ENCODE assay signal across 21 cellular contexts in the genomic region with DNA sequence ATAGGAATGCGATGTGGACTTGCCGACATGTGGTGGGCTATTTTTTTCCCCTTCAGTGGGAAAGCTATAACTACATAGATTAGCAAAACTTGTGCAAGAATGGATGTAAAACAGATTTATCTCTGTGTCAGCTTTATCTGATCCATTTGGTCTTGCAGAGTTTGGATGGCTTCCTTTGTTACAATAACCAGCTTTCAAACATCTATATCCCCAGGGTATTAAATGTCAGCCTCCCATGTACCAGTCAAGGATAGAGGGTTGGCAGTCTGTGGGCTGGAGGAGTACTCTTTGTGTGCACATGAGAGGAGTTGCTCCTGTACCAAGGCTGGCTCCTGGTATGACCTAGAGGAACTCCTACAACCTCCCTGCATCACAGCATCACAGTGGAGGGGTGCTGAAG.
"Had no signal": no experiment of that assay in that cellular context is flagged by ENCODE, and none has a peak within 500 bp of the region (broad histone marks: within the 10 kb centered on the region; RNA-seq: fewer than 3 reads in every experiment).

No MANE protein-coding gene starts in this region.

- H3K27ac Mint-ChIP-seq: activated CD4-positive, alpha-beta T cell treated with anti-CD3 and anti-CD28 coated beads, Interleukin-2, amount 10 ng/mL, durations not matched to agents 24 days and 14 days; activated CD8-positive, alpha-beta memory T cell treated with anti-CD3 and anti-CD28 coated beads, Interleukin-2, amount 10 ng/mL, durations not matched to agents 7 days and 5 days; activated CD8-positive, alpha-beta T cell treated with anti-CD3 and anti-CD28 coated beads for 36 hours; activated naive CD8-positive, alpha-beta T cell treated with anti-CD3 and anti-CD28 coated beads, Interleukin-2, amount 50 U/mL, for 24 hours; stimulated activated memory B cell treated with anti-CD40 and anti-IgM and Interleukin-4, amounts not matched to agents 10 μg/mL and 1 μg/mL and 100 μg/mL, for 72 hours had no signal

- FAIRE-seq: frontal cortex, islet of Langerhans had no signal

- H3K4me1 Mint-ChIP-seq: activated CD4-positive, alpha-beta T cell treated with anti-CD3 and anti-CD28 coated beads, Interleukin-2, amount 10 ng/mL, durations not matched to agents 24 days and 14 days; activated CD8-positive, alpha-beta memory T cell treated with anti-CD3 and anti-CD28 coated beads, Interleukin-2, amount 10 ng/mL, durations not matched to agents 7 days and 5 days; activated naive CD8-positive, alpha-beta T cell treated with anti-CD3 and anti-CD28 coated beads, Interleukin-2, amount 50 U/mL, for 24 hours; stimulated activated memory B cell treated with anti-CD40 and anti-IgM and Interleukin-4, amounts not matched to agents 10 μg/mL and 1 μg/mL and 100 μg/mL, for 72 hours had no signal

- DNase-seq: activated CD4-positive, alpha-beta T cell treated with anti-CD3 and anti-CD28 coated beads, Interleukin-2, amount 10 ng/mL, durations not matched to agents 24 days and 14 days; activated CD8-positive, alpha-beta memory T cell treated with anti-CD3 and anti-CD28 coated beads, Interleukin-2, amount 10 ng/mL, durations not matched to agents 7 days and 5 days; activated CD8-positive, alpha-beta T cell treated with anti-CD3 and anti-CD28 coated beads for 36 hours; activated effector memory CD4-positive, alpha-beta T cell treated with anti-CD3 and anti-CD28 coated beads, Interleukin-2, amount 50 U/mL, for 16 hours; activated naive CD4-positive, alpha-beta T cell treated with anti-CD3 and anti-CD28 coated beads, Interleukin-2, amount 50 U/mL, for 16 hours; activated naive CD8-positive, alpha-beta T cell treated with anti-CD3 and anti-CD28 coated beads, Interleukin-2, amount 50 U/mL, for 24 hours; activated T-cell treated with anti-CD3 and anti-CD28 coated beads for 4 hours; cortex of kidney; head of caudate nucleus; left cardiac atrium; mesendoderm; mucosa of descending colon; sigmoid colon; stimulated activated CD4-positive, alpha-beta T cell treated with anti-CD3 and anti-CD28 coated beads, Interleukin-15, amount 100 ng/mL, for 24 hours; stomach; transverse colon; uterus had no signal

- H3K9me3 Mint-ChIP-seq: activated CD4-positive, alpha-beta T cell treated with anti-CD3 and anti-CD28 coated beads, Interleukin-2, amount 10 ng/mL, durations not matched to agents 24 days and 14 days; activated CD8-positive, alpha-beta T cell treated with anti-CD3 and anti-CD28 coated beads for 36 hours; activated naive CD8-positive, alpha-beta T cell treated with anti-CD3 and anti-CD28 coated beads, Interleukin-2, amount 50 U/mL, for 24 hours; stimulated activated memory B cell treated with anti-CD40 and anti-IgM and Interleukin-4, amounts not matched to agents 10 μg/mL and 1 μg/mL and 100 μg/mL, for 72 hours had no signal

- H3K9me3 ChIP-seq: mucosa of descending colon, sigmoid colon, stomach, transverse colon, uterus had no signal

- H3K4me3 Mint-ChIP-seq: activated CD4-positive, alpha-beta T cell treated with anti-CD3 and anti-CD28 coated beads, Interleukin-2, amount 10 ng/mL, durations not matched to agents 24 days and 14 days; activated CD8-positive, alpha-beta memory T cell treated with anti-CD3 and anti-CD28 coated beads, Interleukin-2, amount 10 ng/mL, durations not matched to agents 7 days and 5 days; activated CD8-positive, alpha-beta T cell treated with anti-CD3 and anti-CD28 coated beads for 36 hours; activated naive CD8-positive, alpha-beta T cell treated with anti-CD3 and anti-CD28 coated beads, Interleukin-2, amount 50 U/mL, for 24 hours; stimulated activated memory B cell treated with anti-CD40 and anti-IgM and Interleukin-4, amounts not matched to agents 10 μg/mL and 1 μg/mL and 100 μg/mL, for 72 hours had no signal

- H3K36me3 Mint-ChIP-seq: activated CD8-positive, alpha-beta memory T cell treated with anti-CD3 and anti-CD28 coated beads, Interleukin-2, amount 10 ng/mL, durations not matched to agents 7 days and 5 days; stimulated activated memory B cell treated with anti-CD40 and anti-IgM and Interleukin-4, amounts not matched to agents 10 μg/mL and 1 μg/mL and 100 μg/mL, for 72 hours had no signal

- H3K27me3 Mint-ChIP-seq: activated CD4-positive, alpha-beta T cell treated with anti-CD3 and anti-CD28 coated beads, Interleukin-2, amount 10 ng/mL, durations not matched to agents 24 days and 14 days; activated CD8-positive, alpha-beta memory T cell treated with anti-CD3 and anti-CD28 coated beads, Interleukin-2, amount 10 ng/mL, durations not matched to agents 7 days and 5 days; activated CD8-positive, alpha-beta T cell treated with anti-CD3 and anti-CD28 coated beads for 36 hours; activated naive CD8-positive, alpha-beta T cell treated with anti-CD3 and anti-CD28 coated beads, Interleukin-2, amount 50 U/mL, for 24 hours had no signal

- ATAC-seq: activated CD4-positive, CD25-positive, alpha-beta regulatory T cell treated with anti-CD3 and anti-CD28 coated beads, Interleukin-2, amount 50 U/mL, for 24 hours; activated CD8-positive, alpha-beta memory T cell treated with anti-CD3 and anti-CD28 coated beads, Interleukin-2, amount 10 ng/mL, durations not matched to agents 7 days and 5 days; activated CD8-positive, alpha-beta T cell treated with anti-CD3 and anti-CD28 coated beads for 36 hours; activated naive CD8-positive, alpha-beta T cell treated with anti-CD3 and anti-CD28 coated beads, Interleukin-2, amount 50 U/mL, for 24 hours; left cardiac atrium; mucosa of descending colon; stimulated activated memory B cell treated with anti-CD40 and anti-IgM and Interleukin-4, amounts not matched to agents 10 μg/mL and 1 μg/mL and 100 μg/mL, for 72 hours had no signal
